ENCODE assay signal across 8 cellular contexts in the genomic region with DNA sequence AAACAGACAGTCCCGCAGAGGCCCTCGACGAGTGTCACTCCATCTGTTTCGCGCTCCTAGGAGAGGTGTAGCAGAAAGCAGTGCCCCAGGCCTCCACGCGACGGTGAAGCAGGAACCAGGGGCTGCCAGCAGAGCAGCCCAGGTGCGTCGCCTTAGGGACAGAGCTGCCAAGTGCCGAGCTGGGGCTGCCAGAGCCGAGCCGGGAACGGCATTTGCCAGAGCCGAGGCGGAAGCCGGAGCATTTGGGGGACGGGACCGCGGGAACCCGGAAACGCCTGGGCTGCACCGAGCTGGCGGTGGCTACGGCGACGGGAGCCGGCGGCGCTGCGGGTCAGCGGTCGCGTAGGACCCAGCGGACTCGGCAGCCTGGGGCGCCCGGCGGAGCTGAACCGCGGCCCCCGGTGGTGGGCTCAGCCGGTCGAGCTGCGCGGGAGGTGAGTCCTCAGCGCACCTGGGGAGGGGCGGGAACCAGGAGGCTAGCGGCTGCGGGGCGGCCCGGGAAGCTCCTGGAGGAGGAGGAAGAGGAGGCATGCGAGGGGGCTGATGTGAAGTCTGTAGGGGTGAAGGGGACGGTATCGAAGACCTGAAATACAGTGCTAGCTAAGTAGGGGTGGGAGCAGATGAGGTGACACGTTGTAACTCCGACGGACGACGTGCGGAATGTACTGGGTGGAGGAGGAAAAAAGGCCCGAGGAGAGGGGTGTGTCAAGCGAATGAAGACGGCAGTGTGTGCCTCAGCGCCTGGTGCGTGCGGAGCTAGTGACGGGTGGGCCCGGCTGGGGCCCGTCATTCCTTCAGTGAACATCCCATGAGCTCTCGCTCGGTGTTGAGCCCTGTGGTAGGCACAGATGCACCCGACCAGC. TPM values are rescaled to one million over a fixed set of nuclear protein-coding genes. Genes with fewer than 3 reads are reported as not detected.
DNase-seq lines count a peak whose midpoint lies in the region; ATAC-seq and TF ChIP-seq lines count a peak whose summit lies in the region.

A gene (plus strand): TSS at position 268 of the 863 bp plus-strand sequence. CDS start 23,559 bp downstream, outside the sequence.

- H3K27ac Mint-ChIP-seq in natural killer cell: peak within 1 kb of the TSS; percentile 93 to 98

- no peaks in the 10 kb centered on the region for H3K9me3 ChIP-seq in HUES64 (ENCODE audit: insufficient read depth, low read depth, low read length)
- H3K9me3 ChIP-seq in Panc1 (ENCODE audit: control insufficient read depth, insufficient read depth, low read depth, low read length): no peaks in the 10 kb centered on the region

- CTCF ChIA-PET in Panc1 (lab: Charles Lee): no interaction called here

- H3K36me3 ChIP-seq in HUES64 (ENCODE audit: insufficient read depth, low read length) (peaks cover 11% of the 10 kb centered on the region), Panc1 (ENCODE audit: control insufficient read depth, insufficient read depth, low read length) (peaks cover 2% of the 10 kb centered on the region)

- no peaks in the 10 kb centered on the region for H3K36me3 Mint-ChIP-seq in natural killer cell

- BruUV-seq in Panc1 (replicated peaks; lab: Mats Ljungman, UMichigan): no TSS peak

- no peaks in the 10 kb centered on the region for H3K9me3 Mint-ChIP-seq in natural killer cell

- H3K27me3 Mint-ChIP-seq in natural killer cell (ENCODE audit: low read depth in 2 of 2): no peaks in the 10 kb centered on the region

- 1% methylated on average over 73 of the region's 73 CpGs for WGBS in HUES64

- H3K4me1 Mint-ChIP-seq in natural killer cell: peaks cover 27 to 31% of the 10 kb centered on the region in 2 donors

- ATAC-seq in GM21515 (IDR thresholded peaks at IDR 0.05; ENCODE audit: unreplicated experiment): peak; percentile 91
- peak; percentile 98 for ATAC-seq in Panc1
- ATAC-seq in natural killer cell: peak; percentile 83 to 91 (median 87)

- peaks cover 5% of the 10 kb centered on the region; the same call in 1 of the 2 replicates for H3K4me1 ChIP-seq in HUES64 (ENCODE audit: insufficient read depth, low read length)
- no peaks in the 10 kb centered on the region for H3K4me1 ChIP-seq in Panc1 (ENCODE audit: control insufficient read depth, insufficient read depth, low read length)

- H3K27me3 ChIP-seq in HUES64 (ENCODE audit: insufficient read depth, low read length): no peaks in the 10 kb centered on the region
- H3K27me3 ChIP-seq in Panc1 (ENCODE audit: control insufficient read depth, insufficient read depth, low read length): no peaks in the 10 kb centered on the region

- peak within 1 kb of the TSS; percentile 77 for H3K9ac ChIP-seq in HUES64 (ENCODE audit: low read depth, low read length)

- TF ChIP-seq CTCF in Panc1 (IDR thresholded peaks at IDR 0.05): no peak
- no peak for TF ChIP-seq CTCF in fibroblast of mammary gland (conservative IDR thresholded peaks at IDR 0.05; ENCODE audit: control insufficient read depth, insufficient read depth, low read depth, low read length)
- no peak for TF ChIP-seq CTCF in natural killer cell (IDR thresholded peaks at IDR 0.05)

- DNase-seq in DMS153 (lab: John Stamatoyannopoulos, UW) (peak; percentile 76), Panc1 (ENCODE audit: low read depth, low spot score) (peak; percentile 24), activated T-helper 1 cell treated with Interleukin-2 at 50 U/mL for 16 hours (ENCODE audit: low read depth) (peak; percentile 69), fibroblast of mammary gland (ENCODE audit: low read depth) (peak; percentile 60), natural killer cell (peak; percentile 75)
- DNase-seq in stimulated activated naive CD4-positive, alpha-beta T cell treated with Interleukin-2 at 50 U/mL for 16 hours (lab: John Stamatoyannopoulos, UW): peak; percentile 76

- in situ Hi-C loops in Panc1 (cut with HindIII; ENCODE audit: low pct_unique_long_range_greater_than_20kb, low sequenced_read_pairs): no loop called here

- H3K4me3 Mint-ChIP-seq in natural killer cell: peak within 1 kb of the TSS; percentile 97

- H3K27ac ChIP-seq in HUES64 (ENCODE audit: low read depth, low read length) (peak within 1 kb of the TSS; percentile 67), Panc1 (ENCODE audit: low read length) (peak within 1 kb of the TSS; percentile 83)

- intact Hi-C loops in Panc1 (cut with micrococcal nuclease; ENCODE audit: unreplicated experiment): no loop called here
- intact Hi-C loops in natural killer cell (cut with micrococcal nuclease): loop anchor here (2.0 to 5.0 kb wide), 2 partner anchors 65 to 162 kb away; a partner anchor contains a TSS

- peak within 1 kb of the TSS; percentile 88 for H3K4me3 ChIP-seq in HUES64 (ENCODE audit: low read length)
- H3K4me3 ChIP-seq in Panc1 (ENCODE audit: low read depth in 2 of 2, low read length in 2 of 2): peak within 1 kb of the TSS; percentile 77 to 78
- peak within 1 kb of the TSS; percentile 92 for H3K4me3 ChIP-seq in fibroblast of mammary gland (ENCODE audit: control insufficient read depth, low read depth, low read length)

- POLR2A ChIA-PET in Panc1 (lab: Charles Lee): no interaction called here

RNA-seq across cellular contexts. Expression of the gene that starts here (rescaled TPM):
- 9.5 TPM for polyA plus RNA-seq in HUES64 (2013, experiment 1 of 2)
- polyA plus RNA-seq in HUES64 (2013, experiment 2 of 2): 11.5 TPM
- 15.9 TPM for total RNA-seq in Panc1 (2021; ENCODE audit: unreplicated experiment)
- polyA plus RNA-seq in Panc1 (2012; ENCODE audit: insufficient read length): 4.2 TPM
- total RNA-seq in natural killer cell: 10 to 100 TPM; 40.2 to 49.8 (median 43.1) TPM

Comparison
In these comparisons a context has a peak if more than half of its experiments do, and no peak if none do; other contexts are left out.
1. Peak in every context shown above with its lines: DNase-seq, ATAC-seq, H3K4me3 ChIP-seq and H3K27ac ChIP-seq.
2. DNase-seq: peak in every context shown above with its lines; median percentile 76 in DMS153; 76 in stimulated activated naive CD4-positive, alpha-beta T cell treated with Interleukin-2 at 50 U/mL for 16 hours; 75 in natural killer cell; 69 in activated T-helper 1 cell treated with Interleukin-2 at 50 U/mL for 16 hours; 60 in fibroblast of mammary gland; 24 in Panc1.